In genomic region chr12:39368096-39368495, GRCh38 we compare ENCODE assay signal across 28 cellular contexts.
A peak's percentile ranks its signal among the peaks of the same experiment; 100 is the strongest.
DNase-seq lines count a peak whose midpoint lies in the region; ATAC-seq and TF ChIP-seq lines count a peak whose summit lies in the region.
"Had no signal": no experiment of that assay in that cellular context is flagged by ENCODE, and none has a peak within 500 bp of the region (broad histone marks: within the 10 kb centered on the region; RNA-seq: fewer than 3 reads in every experiment).

No MANE protein-coding gene starts in this region.

- H3K9me3 ChIP-seq in liver (ENCODE audit: control insufficient read depth in 4 of 4, low read length in 3 of 4): no peaks in the 10 kb centered on the region
- H3K9me3 ChIP-seq: ascending aorta, esophagus squamous epithelium, HAP-1, ovary, upper lobe of left lung had no signal

- TF ChIP-seq CTCF in BJ (IDR thresholded peaks at IDR 0.05; ENCODE audit: insufficient read depth, low read depth, low read length): no peak
- no peak for TF ChIP-seq CTCF in liver (IDR thresholded peaks at IDR 0.05; ENCODE audit: low read depth, low read length, missing input control)
- TF ChIP-seq CTCF in mesothelial cell of epicardium (IDR thresholded peaks at IDR 0.05; ENCODE audit: unreplicated experiment): no peak

- no peak for ATAC-seq in HG02852 (IDR thresholded peaks at IDR 0.05; ENCODE audit: unreplicated experiment)
- ATAC-seq: activated CD8-positive, alpha-beta T cell treated with anti-CD3 and anti-CD28 coated beads, Interleukin-2, amount 10 ng/mL, durations not matched to agents 7 days and 5 days; left ventricle myocardium superior; natural killer cell; Right ventricle myocardium inferior; stimulated activated effector memory CD8-positive, alpha-beta T cell treated with anti-CD3 and anti-CD28 coated beads, Interleukin-12 subunit alpha, Interleukin-12 subunit beta, amount 100 ng/mL, for 72 hours had no signal

- peaks cover 1% of the 10 kb centered on the region for H3K4me1 Mint-ChIP-seq in mesothelial cell of epicardium

- no peaks in the 10 kb centered on the region for H3K27me3 Mint-ChIP-seq in mesothelial cell of epicardium (ENCODE audit: low read depth)
- H3K27me3 Mint-ChIP-seq: activated naive CD8-positive, alpha-beta T cell had no signal

- CTCF ChIA-PET in BJ (lab: Yijun Ruan, JAX): no interaction called here

- no peak overlapping the region for H3K4me3 Mint-ChIP-seq in mesothelial cell of epicardium
- H3K4me3 Mint-ChIP-seq: activated CD8-positive, alpha-beta T cell treated with anti-CD3 and anti-CD28 coated beads, Interleukin-2, amount 10 ng/mL, durations not matched to agents 7 days and 5 days; activated naive CD8-positive, alpha-beta T cell; CD14-positive monocyte; immature natural killer cell; natural killer cell; stimulated activated effector memory CD8-positive, alpha-beta T cell treated with anti-CD3 and anti-CD28 coated beads, Interleukin-12 subunit alpha, Interleukin-12 subunit beta, amount 100 ng/mL, for 72 hours had no signal

- H3K9me3 Mint-ChIP-seq in mesothelial cell of epicardium: peaks cover 7% of the 10 kb centered on the region
- H3K9me3 Mint-ChIP-seq: immature natural killer cell; stimulated activated effector memory CD8-positive, alpha-beta T cell treated with anti-CD3 and anti-CD28 coated beads, Interleukin-12 subunit alpha, Interleukin-12 subunit beta, amount 100 ng/mL, for 72 hours had no signal

- POLR2A ChIA-PET in BJ (lab: Charles Lee): no interaction called here

- no peak overlapping the region for H3K27ac Mint-ChIP-seq in mesothelial cell of epicardium
- H3K27ac Mint-ChIP-seq: activated CD8-positive, alpha-beta T cell treated with anti-CD3 and anti-CD28 coated beads, Interleukin-2, amount 10 ng/mL, durations not matched to agents 7 days and 5 days; activated naive CD8-positive, alpha-beta T cell; CD14-positive monocyte; natural killer cell; stimulated activated effector memory CD8-positive, alpha-beta T cell treated with anti-CD3 and anti-CD28 coated beads, Interleukin-12 subunit alpha, Interleukin-12 subunit beta, amount 100 ng/mL, for 72 hours had no signal

- H3K9ac ChIP-seq in liver (ENCODE audit: low read depth in 1 of 2, low read length in 2 of 2): no peak overlapping the region

- H3K27me3 ChIP-seq in BJ (ENCODE audit: control insufficient read depth, insufficient read depth, low read length) (no peaks in the 10 kb centered on the region), liver (ENCODE audit: control insufficient read depth in 4 of 4, insufficient read depth in 4 of 4, low read length in 3 of 4) (no peaks in the 10 kb centered on the region)
- H3K27me3 ChIP-seq: ascending aorta, esophagus squamous epithelium, ovary, upper lobe of left lung had no signal

- peaks cover 0 to 5% (median 3%) of the 10 kb centered on the region in 4 donors for H3K4me1 ChIP-seq in liver (ENCODE audit: control insufficient read depth in 4 of 4, insufficient read depth in 4 of 4, low read length in 3 of 4)
- H3K4me1 ChIP-seq: ascending aorta, upper lobe of left lung had no signal

- 13% methylated on average over 1 of the region's 1 CpG for WGBS in liver

- H3K4me3 ChIP-seq in BJ (ENCODE audit: low read depth, low read length) (no peak overlapping the region), liver (ENCODE audit: low read depth in 1 of 3, low read length in 3 of 3) (no peak overlapping the region)
- H3K4me3 ChIP-seq: ascending aorta, esophagus squamous epithelium, HAP-1, ovary, upper lobe of left lung had no signal

- H3K36me3 Mint-ChIP-seq in mesothelial cell of epicardium: peaks cover 18% of the 10 kb centered on the region
- H3K36me3 Mint-ChIP-seq: CD14-positive monocyte, natural killer cell had no signal

- H3K36me3 ChIP-seq in BJ (ENCODE audit: control insufficient read depth, insufficient read depth, low read length): no peaks in the 10 kb centered on the region
- H3K36me3 ChIP-seq in liver (ENCODE audit: control insufficient read depth in 4 of 4, insufficient read depth in 3 of 4, low read depth in 1 of 4, low read length in 3 of 4): peaks cover 0 to 1% (median 0%) of the 10 kb centered on the region in 4 donors
- H3K36me3 ChIP-seq: ascending aorta, HAP-1, ovary, upper lobe of left lung had no signal

- peak overlapping the region; percentile 5 for H3K27ac ChIP-seq in epithelial cell of prostate
- H3K27ac ChIP-seq in liver (ENCODE audit: low read depth in 1 of 2, low read length in 2 of 2): peak overlapping the region; percentile 6 to 16
- H3K27ac ChIP-seq: ascending aorta, esophagus squamous epithelium, ovary, upper lobe of left lung had no signal

- DNase-seq in BJ (ENCODE audit: low read depth): peak; percentile 9
- DNase-seq in LHCN-M2 (ENCODE audit: low read depth): peak; percentile 1
- no peak for DNase-seq in epithelial cell of prostate (ENCODE audit: low read depth, low spot score)
- DNase-seq in SKM-1 treated with dmso at 0.1 percent for 144 hours (lab: John Stamatoyannopoulos, UW; ENCODE audit: unreplicated experiment): no peak
- no peak for DNase-seq in DMS114 treated with DMSO at 0.1 percent for 48 hours (lab: John Stamatoyannopoulos, UW; ENCODE audit: unreplicated experiment)
- no peak for DNase-seq in mesothelial cell of epicardium (ENCODE audit: low spot score in 2 of 2, unreplicated experiment in 2 of 2)
- DNase-seq: activated CD8-positive, alpha-beta T cell treated with anti-CD3 and anti-CD28 coated beads, Interleukin-2, amount 10 ng/mL, durations not matched to agents 7 days and 5 days; activated T-cell treated with anti-CD3 and anti-CD28 coated beads for 4 hours; caudate nucleus; esophagus squamous epithelium; hypothalamus; immature natural killer cell; KG1; left ventricle myocardium superior; natural killer cell; NCI-H1417; NCI-H2107; ovary; stimulated activated CD4-positive, alpha-beta T cell treated with anti-CD3 and anti-CD28 coated beads, Interleukin-4, amount 100 ng/mL, for 1 hour; upper lobe of left lung had no signal

- TF ChIP-seq RAD21 in liver (IDR thresholded peaks at IDR 0.05): peak in 1 of 2 donors; percentile 7

TF ChIP-seq in liver, 16 proteins besides CTCF, POLR2A, EP300 and RAD21:
- TF ChIP-seq TAF1 (conservative IDR thresholded peaks at IDR 0.05) (no peak), JUND (IDR thresholded peaks at IDR 0.05) (no peak), ATF3 (IDR thresholded peaks at IDR 0.05) (no peak), YY1 (IDR thresholded peaks at IDR 0.05) (no peak), HNF4A (conservative IDR thresholded peaks at IDR 0.05) (no peak), EGR1 (IDR thresholded peaks at IDR 0.05; ENCODE audit: low read depth in 2 of 2) (no peak), ZBTB33 (IDR thresholded peaks at IDR 0.05) (no peak), MAX (IDR thresholded peaks at IDR 0.05) (no peak), FOXA1 (IDR thresholded peaks at IDR 0.05) (no peak), REST (IDR thresholded peaks at IDR 0.05) (no peak), NR2F2 (IDR thresholded peaks at IDR 0.05) (no peak), FOXA2 (IDR thresholded peaks at IDR 0.05) (no peak), SP1 (IDR thresholded peaks at IDR 0.05) (no peak), GABPA (IDR thresholded peaks at IDR 0.05 in 1 of 2, conservative IDR thresholded peaks at IDR 0.05 in 1 of 2) (no peak), RXRA (IDR thresholded peaks at IDR 0.05) (no peak)
TF ChIP-seq in liver: peak in this region for 0.

Comparison
In these comparisons a context has a peak if more than half of its experiments do, and no peak if none do; other contexts are left out.
1. DNase-seq: peak in BJ (single experiment) and LHCN-M2 (single experiment); none in epithelial cell of prostate (single experiment), SKM-1 treated with dmso at 0.1 percent for 144 hours (single experiment), DMS114 treated with DMSO at 0.1 percent for 48 hours (single experiment) and mesothelial cell of epicardium (0 of 2).